ENCODE assay signal across 1 cellular context in the genomic region with DNA sequence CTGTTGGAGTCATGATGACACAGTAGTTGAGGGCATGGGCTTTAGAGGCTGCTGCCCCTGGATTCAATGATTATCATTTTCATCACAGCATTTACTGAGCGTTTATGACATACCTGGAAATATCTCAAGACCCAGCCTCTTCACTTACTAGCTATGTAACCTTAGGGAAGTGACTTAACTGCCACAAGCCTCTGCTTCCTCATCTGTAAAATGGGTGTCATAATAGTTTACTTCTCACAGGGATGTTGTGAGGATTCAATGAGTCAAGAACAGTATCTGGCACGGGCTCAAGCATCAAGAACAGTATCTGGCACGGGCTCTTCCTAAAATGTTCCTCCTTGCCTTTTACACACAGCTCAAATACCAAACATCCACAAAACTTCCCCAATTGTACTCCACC.
TF ChIP-seq lines count a peak whose summit lies in the region.

No MANE protein-coding gene starts in this region.

TF ChIP-seq in K562, 482 proteins besides CTCF, POLR2A, EP300 and RAD21:
- TF ChIP-seq ZNF253 (CRISPR knock-in tag; conservative IDR thresholded peaks at IDR 0.05) (no peak), ELK3 (CRISPR knock-in tag; IDR thresholded peaks at IDR 0.05) (no peak), ARID1B (IDR thresholded peaks at IDR 0.05) (no peak), NBN (IDR thresholded peaks at IDR 0.05; ENCODE audit: low read depth) (no peak), RBM25 (IDR thresholded peaks at IDR 0.05; ENCODE audit: low read depth, low read length, severe bottlenecking) (peak; percentile 73), FOXP4 (CRISPR knock-in tag; IDR thresholded peaks at IDR 0.05; ENCODE audit: borderline replicate concordance) (no peak), NKRF (IDR thresholded peaks at IDR 0.05; ENCODE audit: borderline replicate concordance) (no peak)
TF ChIP-seq in K562: peak in this region for 1.
